ENCODE assay signal across 24 cellular contexts in genomic region chr17:34203018-34203646, GRCh38. TPM values are rescaled to one million over a fixed set of nuclear protein-coding genes. Genes with fewer than 3 reads are reported as not detected.
A peak's percentile ranks its signal among the peaks of the same experiment; 100 is the strongest.
DNase-seq lines count a peak whose midpoint lies in the region; ATAC-seq, FAIRE-seq and TF ChIP-seq lines count a peak whose summit lies in the region.
"Had no signal": no experiment of that assay in that cellular context is flagged by ENCODE, and none has a peak within 500 bp of the region (broad histone marks: within the 10 kb centered on the region; RNA-seq: fewer than 3 reads in every experiment).

No MANE protein-coding gene starts in this region.

- no peaks in the 10 kb centered on the region for H3K36me3 ChIP-seq in HepG2 (replicated peaks in 1 of 2; ENCODE audit: control insufficient read depth in 1 of 2, insufficient read depth in 2 of 2, low read length in 2 of 2)
- H3K36me3 ChIP-seq in right lobe of liver = no peaks in the 10 kb centered on the region
- H3K36me3 ChIP-seq in gastroesophageal sphincter = no peaks in the 10 kb centered on the region
- H3K36me3 ChIP-seq in uterus = no peaks in the 10 kb centered on the region
- H3K36me3 ChIP-seq: BE2C; BLaER1 treated with 17β-estradiol and CSF1 and Interleukin-3, amounts not matched to agents 10 nM and 100 nM had no signal

- CTCF ChIA-PET in HepG2 (lab: Yijun Ruan, JAX; ENCODE audit: low intra/inter-chr PET ratio, low total read pairs) = interaction anchor here (8.3 kb wide), 1 partner anchor 159 kb away, joined by 246 read pairs; the partner anchor contains the start of gene CCL1

- POLR2A ChIA-PET in HepG2 (lab: Yijun Ruan, JAX) = no interaction called here

- no TSS peak for BruUV-seq in HepG2 (replicated peaks; lab: Mats Ljungman, UMichigan)

- H2AFZ ChIP-seq in HepG2 (ENCODE audit: low read length) = no peak overlapping the region
- H2AFZ ChIP-seq: GM23338 had no signal

- TF ChIP-seq POLR2A in HepG2 (IDR thresholded peaks at IDR 0.05; ENCODE audit: insufficient read depth in 1 of 2, low read depth in 2 of 2, low read length in 2 of 2) (no peak), right lobe of liver (IDR thresholded peaks at IDR 0.05) (no peak), gastroesophageal sphincter (IDR thresholded peaks at IDR 0.05) (no peak), uterus (IDR thresholded peaks at IDR 0.05) (no peak)

- no peak for FAIRE-seq in HepG2 (lab: Jason Lieb, UNC)
- FAIRE-seq: A204.1, D721Med, GM12878, GM19239 had no signal

- TF ChIP-seq RAD21 in HepG2 (CRISPR knock-in tag; IDR thresholded peaks at IDR 0.05) = no peak

- in situ Hi-C loops in HepG2 (cut with HindIII; ENCODE audit: extremely low pct_ligation_motif_present, low pct_unique_long_range_greater_than_20kb) = loop anchor here (5.0 kb wide), 1 partner anchor 159 kb away; the partner anchor contains the start of gene CCL1

- no peak overlapping the region for H3K27ac ChIP-seq in HepG2 (ENCODE audit: extremely low read length, insufficient read depth, low read length)
- H3K27ac ChIP-seq in right lobe of liver = no peak overlapping the region
- H3K27ac ChIP-seq in gastroesophageal sphincter = no peak overlapping the region
- H3K27ac ChIP-seq in uterus = no peak overlapping the region
- H3K27ac ChIP-seq: 22Rv1 had no signal

- intact Hi-C loops in Right ventricle myocardium inferior (cut with DNase I) = loop anchor here (5.0 kb wide), 1 partner anchor 49 kb away; no protein-coding TSS in a partner anchor
- intact Hi-C loops in cardiac septum (cut with DNase I) = loop anchor here (5.0 kb wide), 1 partner anchor 39 kb away; no protein-coding TSS in a partner anchor
- intact Hi-C loops in HepG2 (cut with micrococcal nuclease; ENCODE audit: unreplicated experiment) = no loop called here
- intact Hi-C loops in right lobe of liver (cut with DNase I) = loop anchor here (5.0 to 10.0 kb wide), 3 partner anchors 102 to 162 kb away; partner anchors contain the start of gene CCL1 (in 2 of the 2)
- intact Hi-C loops in uterus (cut with DNase I; ENCODE audit: low total_unique reads) = no loop called here

- no peaks in the 10 kb centered on the region for H3K27me3 ChIP-seq in HepG2 (ENCODE audit: control insufficient read depth in 1 of 2, insufficient read depth in 2 of 2, low read length in 2 of 2)
- no peaks in the 10 kb centered on the region for H3K27me3 ChIP-seq in right lobe of liver
- peaks cover under 1% of the 10 kb centered on the region for H3K27me3 ChIP-seq in gastroesophageal sphincter
- H3K27me3 ChIP-seq in uterus = no peaks in the 10 kb centered on the region
- H3K27me3 ChIP-seq: BE2C; BLaER1 treated with 17β-estradiol and CSF1 and Interleukin-3, amounts not matched to agents 10 nM and 100 nM had no signal

- ATAC-seq in Right ventricle myocardium inferior (peak; percentile 76), HepG2 (no peak), right lobe of liver (no peak), gastroesophageal sphincter (peak; percentile 16)
- ATAC-seq: GM12878, GM23338, HCT116 had no signal

- H3K4me2 ChIP-seq in HepG2 (ENCODE audit: low read depth, low read length) = no peak overlapping the region
- H3K4me2 ChIP-seq: GM23338 had no signal

- no peaks in the 10 kb centered on the region for H4K20me1 ChIP-seq in HepG2 (ENCODE audit: insufficient read depth, low read length)
- H4K20me1 ChIP-seq: BLaER1 treated with 17β-estradiol and CSF1 and Interleukin-3, amounts not matched to agents 10 nM and 100 nM had no signal

- no peaks in the 10 kb centered on the region for H3K79me2 ChIP-seq in HepG2 (ENCODE audit: insufficient read depth, low read length)

- DNase-seq in Right ventricle myocardium inferior (ENCODE audit: missing footprints) = no peak
- no peak for DNase-seq in cardiac septum (ENCODE audit: low spot score)
- no peak for DNase-seq in HepG2 (ENCODE audit: low spot score)
- no peak for DNase-seq in right lobe of liver
- DNase-seq in uterus = peak; percentile 28
- no peak for DNase-seq in activated T-cell treated with anti-CD3 and anti-CD28 coated beads, Interleukin-2, amount 50 U/mL, for 1 hour
- DNase-seq in AML-193 (lab: John Stamatoyannopoulos, UW) = no peak
- DNase-seq: BE2C; CD4-positive, alpha-beta T cell; CD8-positive, alpha-beta memory T cell; DMS 273 treated with DMSO at 0.1 percent for 48 hours; DMS79; EL; GDM1; H9 had no signal

- no peak for TF ChIP-seq CTCF in HepG2 (CRISPR knock-in tag; IDR thresholded peaks at IDR 0.05)
- no peak for TF ChIP-seq CTCF in right lobe of liver (IDR thresholded peaks at IDR 0.05)
- TF ChIP-seq CTCF in gastroesophageal sphincter (IDR thresholded peaks at IDR 0.05) = no peak
- TF ChIP-seq CTCF in uterus (IDR thresholded peaks at IDR 0.05) = no peak

- no peaks in the 10 kb centered on the region for H3K4me1 ChIP-seq in HepG2 (ENCODE audit: insufficient read depth, low read length)
- peaks cover 0 to 3% (median 0%) of the 10 kb centered on the region in 4 donors for H3K4me1 ChIP-seq in right lobe of liver
- peaks cover 0 to 16% (median 0%) of the 10 kb centered on the region in 3 donors for H3K4me1 ChIP-seq in gastroesophageal sphincter
- H3K4me1 ChIP-seq in uterus = no peaks in the 10 kb centered on the region
- H3K4me1 ChIP-seq: BE2C had no signal

- H3K4me3 ChIP-seq in HepG2 (replicated peaks in 1 of 3; ENCODE audit: insufficient read depth in 1 of 3, low read depth in 2 of 3, low read length in 3 of 3) (no peak overlapping the region), right lobe of liver (no peak overlapping the region), gastroesophageal sphincter (no peak overlapping the region), uterus (no peak overlapping the region)
- H3K4me3 ChIP-seq: BLaER1 treated with 17β-estradiol and CSF1 and Interleukin-3, amounts not matched to agents 10 nM and 100 nM; GM12878; GM23338 had no signal

- no peak overlapping the region for H3K9ac ChIP-seq in HepG2 (ENCODE audit: insufficient read depth, low read depth, low read length)

- 4% methylated on average over 4 of the region's 4 CpGs for WGBS in HepG2 (ENCODE audit: low lambda C conversion rate)
- 52% methylated on average over 4 of the region's 4 CpGs for WGBS in right lobe of liver (ENCODE audit: insufficient coverage, low coverage, low lambda C conversion rate, missing lambda C conversion rate)
- 55 to 63% methylated on average over 2 to 4 of the region's 4 CpGs for WGBS in gastroesophageal sphincter (ENCODE audit: low coverage in 1 of 2), 2 donors

- TF ChIP-seq EP300 in HepG2 (IDR thresholded peaks at IDR 0.05; ENCODE audit: low read depth in 2 of 2, low read length in 2 of 2) = no peak
- no peak for TF ChIP-seq EP300 in HepG2 (CRISPR knock-in tag; IDR thresholded peaks at IDR 0.05; ENCODE audit: borderline replicate concordance)
- TF ChIP-seq EP300 in gastroesophageal sphincter (IDR thresholded peaks at IDR 0.05) = no peak

- H3K9me3 ChIP-seq in HepG2 (ENCODE audit: low read length) = no peaks in the 10 kb centered on the region
- no peaks in the 10 kb centered on the region for H3K9me3 ChIP-seq in right lobe of liver
- H3K9me3 ChIP-seq in gastroesophageal sphincter = peaks cover 0 to 9% (median 0%) of the 10 kb centered on the region in 3 donors
- no peaks in the 10 kb centered on the region for H3K9me3 ChIP-seq in uterus
- H3K9me3 ChIP-seq: BE2C had no signal

TF ChIP-seq in HepG2, 621 proteins besides CTCF, POLR2A, EP300 and RAD21:
- TF ChIP-seq ZNF12 (CRISPR knock-in tag; IDR thresholded peaks at IDR 0.05) (peak; percentile 79), ZSCAN22 (CRISPR knock-in tag; IDR thresholded peaks at IDR 0.05) (no peak)
TF ChIP-seq in HepG2: peak in this region for 1.

RNA-seq across cellular contexts. Expression of gene CCL2, which starts 52.0 kb away (rescaled TPM):
- 33.4 TPM for total RNA-seq in Right ventricle myocardium inferior
- total RNA-seq in cardiac septum = 42.3 TPM
- total RNA-seq in HepG2 (2016; rRNA removed; fragmentation: Illumina TruSeq; extraction: Trizol) = not detected in 2 replicates
- total RNA-seq in HepG2 (2016; cell fraction: cytosol; rRNA removed; fragmentation: Illumina TruSeq; extraction: Trizol; ENCODE audit: low read depth) = not detected in 2 replicates
- not detected in 2 replicates for total RNA-seq in HepG2 (2016; cell fraction: insoluble cytoplasmic fraction; rRNA removed; fragmentation: Illumina TruSeq; extraction: Trizol)
- total RNA-seq in HepG2 (2016; cell fraction: membrane; rRNA removed; fragmentation: Illumina TruSeq; extraction: Trizol) = not detected in 2 replicates
- total RNA-seq in HepG2 (2016; cell fraction: nucleus; rRNA removed; fragmentation: Illumina TruSeq; extraction: Trizol) = not detected in 2 replicates
- polyA plus RNA-seq in HepG2 (2011; rRNA removed) = not detected in 2 replicates
- not detected in 2 replicates for polyA plus RNA-seq in HepG2 (2011; cell fraction: cytosol; rRNA removed)
- polyA plus RNA-seq in HepG2 (2011; cell fraction: nucleus; rRNA removed) = not detected in 2 replicates
- polyA plus RNA-seq in HepG2 (2012) = not detected in 2 replicates
- polyA plus RNA-seq in HepG2 (2016; cell fraction: cytosol; fragmentation: Illumina TruSeq; extraction: Trizol; ENCODE audit: low read depth) = not detected in 2 replicates
- not detected in 2 replicates for polyA plus RNA-seq in HepG2 (2016; cell fraction: insoluble cytoplasmic fraction; fragmentation: Illumina TruSeq; extraction: Trizol; ENCODE audit: low read depth)
- polyA plus RNA-seq in HepG2 (2016; cell fraction: membrane; fragmentation: Illumina TruSeq; extraction: Trizol; ENCODE audit: low read depth) = not detected in 2 replicates
- polyA plus RNA-seq in HepG2 (2016; cell fraction: nucleus; fragmentation: Illumina TruSeq; extraction: Trizol; ENCODE audit: insufficient read depth, low read depth) = not detected in 2 replicates
- polyA minus RNA-seq in HepG2 (2011; rRNA and poly(A)+ RNA removed; ENCODE audit: low replicate concordance) = 0.42 TPM in 1 of 2 replicates, not detected in the other
- not detected in 2 replicates for polyA minus RNA-seq in HepG2 (2011; cell fraction: cytosol; rRNA and poly(A)+ RNA removed)
- not detected in 2 replicates for polyA minus RNA-seq in HepG2 (2011; cell fraction: nucleus; rRNA and poly(A)+ RNA removed)
- total RNA-seq in right lobe of liver = 10 to 100 TPM in 1 of 6 experiments, 1 to 10 TPM in 4, under 1 TPM in 1; 0.66 to 32.2 (median 3.8) TPM
- 100 to 1,000 TPM in 1 of 4 donors, 10 to 100 TPM in 2, 1 to 10 TPM in 1; 5.0 to 121 (median 20.9) TPM for total RNA-seq in gastroesophageal sphincter
- total RNA-seq in uterus = 10 to 100 TPM in 2 of 4 donors, 1 to 10 TPM in 1, under 1 TPM in 1; 0.77 to 30.3 (median 8.9) TPM
- total RNA-seq: CD4-positive, alpha-beta T cell; GM12878 had no signal
- polyA plus RNA-seq: CD8-positive, alpha-beta memory T cell had no signal

Comparison
In these comparisons a context has a peak if more than half of its experiments do, and no peak if none do; other contexts are left out.
1. intact Hi-C loops: an anchor here in Right ventricle myocardium inferior (5.0 kb wide), cardiac septum (5.0 kb wide) and right lobe of liver (5.0 to 10.0 kb wide); none called in HepG2 and uterus.
2. ATAC-seq: peak in Right ventricle myocardium inferior (single experiment) and gastroesophageal sphincter (single experiment); none in HepG2 (single experiment) and right lobe of liver (0 of 4).
3. DNase-seq: peak in uterus (2 of 2); none in Right ventricle myocardium inferior (single experiment), cardiac septum (single experiment), HepG2 (single experiment), right lobe of liver (0 of 3), activated T-cell treated with anti-CD3 and anti-CD28 coated beads, Interleukin-2, amount 50 U/mL, for 1 hour (single experiment) and AML-193 (0 of 2).